In genomic region chr6:72760130-72760793, GRCh38 we compare ENCODE assay signal across 18 cellular contexts.
DNase-seq lines count a peak whose midpoint lies in the region; ATAC-seq, FAIRE-seq and TF ChIP-seq lines count a peak whose summit lies in the region.
"Had no signal": no experiment of that assay in that cellular context is flagged by ENCODE, and none has a peak within 500 bp of the region (broad histone marks: within the 10 kb centered on the region; RNA-seq: fewer than 3 reads in every experiment).

No MANE protein-coding gene starts in this region.

- TF ChIP-seq POLR2A in HepG2 (IDR thresholded peaks at IDR 0.05; ENCODE audit: insufficient read depth in 1 of 2, low read depth in 2 of 2, low read length in 2 of 2) (no peak), body of pancreas (IDR thresholded peaks at IDR 0.05) (peak in 1 of 3 donors; percentile 8)

- CTCF ChIA-PET in HepG2 (lab: Yijun Ruan, JAX; ENCODE audit: low intra/inter-chr PET ratio, low total read pairs) = no interaction called here

- TF ChIP-seq RAD21 in liver (IDR thresholded peaks at IDR 0.05) = no peak
- no peak for TF ChIP-seq RAD21 in HepG2 (CRISPR knock-in tag; IDR thresholded peaks at IDR 0.05)

- in situ Hi-C loops in HepG2 (cut with HindIII; ENCODE audit: extremely low pct_ligation_motif_present, low pct_unique_long_range_greater_than_20kb) = no loop called here

- no peak overlapping the region for H2AFZ ChIP-seq in HepG2 (ENCODE audit: low read length)
- H2AFZ ChIP-seq in hepatocyte = no peak overlapping the region

- DNase-seq in HepG2 (ENCODE audit: low spot score) = no peak
- DNase-seq in body of pancreas = peak; percentile 25 to 53 (median 48)
- no peak for DNase-seq in lower lobe of right lung
- DNase-seq in aorta = no peak
- DNase-seq in SKM-1 treated with dmso at 0.1 percent for 144 hours (lab: John Stamatoyannopoulos, UW; ENCODE audit: unreplicated experiment) = no peak
- no peak for DNase-seq in NCI-H2107 treated with DMSO at 0.1 percent for 48 hours (lab: John Stamatoyannopoulos, UW; ENCODE audit: unreplicated experiment)
- no peak for DNase-seq in hepatocyte (ENCODE audit: low spot score)
- DNase-seq: activated T-cell treated with anti-CD3 and anti-CD28 coated beads for 4 hours; Calu3; cortex of kidney; MM.1S; NCI-H2081 treated with DMSO at 0.1 percent for 48 hours; right cardiac atrium; stimulated activated CD4-positive, alpha-beta T cell treated with anti-CD3 and anti-CD28 coated beads, Interleukin-4, amount 100 ng/mL, for 24 hours had no signal

- H3K27me3 ChIP-seq in liver (ENCODE audit: control insufficient read depth in 4 of 4, insufficient read depth in 4 of 4, low read length in 3 of 4) (no peaks in the 10 kb centered on the region), HepG2 (ENCODE audit: control insufficient read depth in 1 of 2, insufficient read depth in 2 of 2, low read length in 2 of 2) (no peaks in the 10 kb centered on the region), body of pancreas (no peaks in the 10 kb centered on the region), lower lobe of right lung (ENCODE audit: low read depth) (no peaks in the 10 kb centered on the region), aorta (ENCODE audit: control insufficient read depth in 1 of 2, insufficient read depth in 2 of 2, low read length in 1 of 2) (no peaks in the 10 kb centered on the region), hepatocyte (no peaks in the 10 kb centered on the region)

- TF ChIP-seq CTCF in liver (IDR thresholded peaks at IDR 0.05; ENCODE audit: low read depth, low read length, missing input control) (no peak), HepG2 (CRISPR knock-in tag; IDR thresholded peaks at IDR 0.05) (no peak), body of pancreas (IDR thresholded peaks at IDR 0.05) (no peak), lower lobe of right lung (IDR thresholded peaks at IDR 0.05) (no peak), hepatocyte (IDR thresholded peaks at IDR 0.05; ENCODE audit: poor library complexity) (no peak)

- ATAC-seq in HepG2 (no peak), body of pancreas (peak; percentile 96), lower lobe of right lung (peak; percentile 41 to 57), aorta (ENCODE audit: low FRiP score) (peak; percentile 56)
- ATAC-seq: natural killer cell treated with Interleukin-12 subunit alpha and Interleukin-12 subunit beta and Interleukin-15 and Interleukin-18, amount 100 ng/mL, for 72 hours had no signal

- H3K4me2 ChIP-seq in HepG2 (ENCODE audit: low read depth, low read length) = no peak overlapping the region
- no peak overlapping the region for H3K4me2 ChIP-seq in hepatocyte

- peaks cover 0 to 11% (median 5%) of the 10 kb centered on the region in 4 donors for H3K4me1 ChIP-seq in liver (ENCODE audit: control insufficient read depth in 4 of 4, insufficient read depth in 4 of 4, low read length in 3 of 4)
- H3K4me1 ChIP-seq in HepG2 (ENCODE audit: insufficient read depth, low read length) = no peaks in the 10 kb centered on the region
- H3K4me1 ChIP-seq in body of pancreas = peaks cover 18% of the 10 kb centered on the region
- no peaks in the 10 kb centered on the region for H3K4me1 ChIP-seq in lower lobe of right lung
- peaks cover 3 to 7% of the 10 kb centered on the region in 2 donors for H3K4me1 ChIP-seq in aorta (ENCODE audit: control insufficient read depth in 1 of 2, insufficient read depth in 2 of 2, low read length in 2 of 2)
- H3K4me1 ChIP-seq in hepatocyte (ENCODE audit: insufficient read depth) = peaks cover 5% of the 10 kb centered on the region

- H3K9me2 ChIP-seq in hepatocyte (replicated peaks; ENCODE audit: insufficient read depth) = no peaks in the 10 kb centered on the region

- POLR2A ChIA-PET in HepG2 (lab: Yijun Ruan, JAX) = no interaction called here

- H3K9me3 ChIP-seq in liver (ENCODE audit: control insufficient read depth in 4 of 4, low read length in 3 of 4) (no peaks in the 10 kb centered on the region), HepG2 (ENCODE audit: low read length) (no peaks in the 10 kb centered on the region), body of pancreas (no peaks in the 10 kb centered on the region), lower lobe of right lung (no peaks in the 10 kb centered on the region), aorta (ENCODE audit: control insufficient read depth, low read length) (no peaks in the 10 kb centered on the region), hepatocyte (ENCODE audit: low read depth) (no peaks in the 10 kb centered on the region)

- H3K36me3 ChIP-seq in liver (ENCODE audit: control insufficient read depth in 4 of 4, insufficient read depth in 3 of 4, low read depth in 1 of 4, low read length in 3 of 4) (no peaks in the 10 kb centered on the region), HepG2 (replicated peaks in 1 of 2; ENCODE audit: control insufficient read depth in 1 of 2, insufficient read depth in 2 of 2, low read length in 2 of 2) (no peaks in the 10 kb centered on the region), body of pancreas (replicated peaks in 1 of 2; ENCODE audit: insufficient read depth in 1 of 2, low read depth in 2 of 2) (no peaks in the 10 kb centered on the region), lower lobe of right lung (no peaks in the 10 kb centered on the region), aorta (ENCODE audit: control insufficient read depth in 1 of 2, insufficient read depth in 2 of 2, low read length in 1 of 2) (no peaks in the 10 kb centered on the region), hepatocyte (replicated peaks; ENCODE audit: insufficient read depth, low read depth) (no peaks in the 10 kb centered on the region)

- peak overlapping the region in 2 of 3 donors; percentile 26 to 29 for H3K4me3 ChIP-seq in liver (ENCODE audit: low read depth in 1 of 3, low read length in 3 of 3)
- no peak overlapping the region for H3K4me3 ChIP-seq in HepG2 (replicated peaks in 1 of 3; ENCODE audit: insufficient read depth in 1 of 3, low read depth in 2 of 3, low read length in 3 of 3)
- no peak overlapping the region for H3K4me3 ChIP-seq in body of pancreas
- no peak overlapping the region for H3K4me3 ChIP-seq in lower lobe of right lung
- peak overlapping the region; percentile 21 to 40 for H3K4me3 ChIP-seq in aorta (ENCODE audit: low read length in 2 of 2)
- no peak overlapping the region for H3K4me3 ChIP-seq in hepatocyte

- H3K79me2 ChIP-seq in HepG2 (ENCODE audit: insufficient read depth, low read length) = no peaks in the 10 kb centered on the region
- H3K79me2 ChIP-seq in hepatocyte = no peaks in the 10 kb centered on the region

- FAIRE-seq in HepG2 (lab: Jason Lieb, UNC) = no peak
- FAIRE-seq: GM19239, HTR-8/SVneo had no signal

- WGBS in liver = 25% methylated on average over 4 of the region's 4 CpGs
- 6% methylated on average over 4 of the region's 4 CpGs for WGBS in HepG2 (ENCODE audit: low lambda C conversion rate)
- WGBS in body of pancreas, 2 donors = 5 to 23% methylated on average over 4 of the region's 4 CpGs
- WGBS in aorta, 2 donors = 0 to 6% methylated on average over 4 of the region's 4 CpGs
- 63% methylated on average over 4 of the region's 4 CpGs for WGBS in hepatocyte (ENCODE audit: low lambda C conversion rate, missing lambda C conversion rate)

- H3K27ac ChIP-seq in liver (ENCODE audit: low read depth in 1 of 2, low read length in 2 of 2) (peak overlapping the region in 1 of 2 donors; percentile 23), HepG2 (ENCODE audit: extremely low read length, insufficient read depth, low read length) (no peak overlapping the region), body of pancreas (peak overlapping the region; percentile 48 to 81 (median 80)), lower lobe of right lung (no peak overlapping the region), aorta (ENCODE audit: low read depth in 1 of 2, low read length in 2 of 2) (peak overlapping the region; percentile 36 to 43), hepatocyte (no peak overlapping the region)

- intact Hi-C loops in HepG2 (cut with micrococcal nuclease; ENCODE audit: unreplicated experiment) (no loop called here), body of pancreas (cut with DNase I) (no loop called here), lower lobe of right lung (cut with DNase I) (no loop called here), aorta (cut with DNase I) (no loop called here)

- BruUV-seq in HepG2 (replicated peaks; lab: Mats Ljungman, UMichigan) = no TSS peak

- H3K9ac ChIP-seq in liver (ENCODE audit: low read depth in 1 of 2, low read length in 2 of 2) = no peak overlapping the region
- H3K9ac ChIP-seq in HepG2 (ENCODE audit: insufficient read depth, low read depth, low read length) = no peak overlapping the region

- no peaks in the 10 kb centered on the region for H4K20me1 ChIP-seq in HepG2 (ENCODE audit: insufficient read depth, low read length)
- no peaks in the 10 kb centered on the region for H4K20me1 ChIP-seq in hepatocyte (ENCODE audit: insufficient read depth, poor library complexity, severe bottlenecking)

- no peak for TF ChIP-seq EP300 in HepG2 (IDR thresholded peaks at IDR 0.05; ENCODE audit: low read depth in 2 of 2, low read length in 2 of 2)
- no peak for TF ChIP-seq EP300 in HepG2 (CRISPR knock-in tag; IDR thresholded peaks at IDR 0.05; ENCODE audit: borderline replicate concordance)

TF ChIP-seq in liver, 16 proteins besides CTCF, POLR2A, EP300 and RAD21:
- TF ChIP-seq HNF4A (conservative IDR thresholded peaks at IDR 0.05) = peak in 1 of 2 donors; percentile 29
- TF ChIP-seq YY1 (IDR thresholded peaks at IDR 0.05) = peak; percentile 15
- peak; percentile 61 for TF ChIP-seq SP1 (IDR thresholded peaks at IDR 0.05)
- no peak for TF ChIP-seq JUND (IDR thresholded peaks at IDR 0.05)
- TF ChIP-seq RXRA (IDR thresholded peaks at IDR 0.05) = peak; percentile 25 to 50

TF ChIP-seq in HepG2, 621 proteins besides CTCF, POLR2A, EP300 and RAD21 (continues in another document):
- no peak for TF ChIP-seq REXO4 (CRISPR knock-in tag; IDR thresholded peaks at IDR 0.05; ENCODE audit: borderline replicate concordance)
- no peak for TF ChIP-seq SP4 (CRISPR knock-in tag; IDR thresholded peaks at IDR 0.05)
- TF ChIP-seq ZNF33A (CRISPR knock-in tag; IDR thresholded peaks at IDR 0.05; ENCODE audit: borderline replicate concordance) = no peak

Comparison
In these comparisons a context has a peak if more than half of its experiments do, and no peak if none do; other contexts are left out.
1. H3K4me3 ChIP-seq: peak in liver (2 of 3) and aorta (2 of 2); none in HepG2 (0 of 3), body of pancreas (0 of 2), lower lobe of right lung (single experiment) and hepatocyte (single experiment).
2. H3K27ac ChIP-seq: peak in body of pancreas (4 of 4) and aorta (2 of 2); none in HepG2 (single experiment), lower lobe of right lung (single experiment) and hepatocyte (single experiment).
3. DNase-seq: peak in body of pancreas (4 of 4); none in HepG2 (single experiment), lower lobe of right lung (single experiment), aorta (0 of 2), SKM-1 treated with dmso at 0.1 percent for 144 hours (single experiment), NCI-H2107 treated with DMSO at 0.1 percent for 48 hours (single experiment) and hepatocyte (single experiment).